18 cellular contexts compared by ENCODE assay signal in the genomic region with DNA sequence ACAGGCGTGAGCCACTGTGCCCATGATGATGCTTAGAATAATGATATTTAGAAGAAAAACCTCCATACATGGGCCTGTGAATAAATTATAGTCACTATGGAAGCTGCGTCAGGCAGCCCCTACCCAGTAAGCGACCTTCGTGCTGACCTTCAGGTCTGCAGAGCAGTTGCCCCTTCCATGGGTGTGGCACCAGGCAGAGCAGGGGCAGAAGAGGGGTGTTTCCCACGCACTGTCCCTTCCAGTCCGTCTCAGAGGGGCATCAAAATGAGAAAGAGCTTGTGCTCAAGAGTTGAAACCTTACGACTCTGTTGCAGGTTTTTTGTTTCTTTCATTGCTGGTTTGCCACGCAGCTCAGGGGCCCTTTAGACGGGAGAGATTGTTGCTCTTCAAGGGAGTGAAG.
"Had no signal": no experiment of that assay in that cellular context is flagged by ENCODE, and none has a peak within 500 bp of the region (broad histone marks: within the 10 kb centered on the region; RNA-seq: fewer than 3 reads in every experiment).

No MANE protein-coding gene starts in this region.

- H3K27me3 ChIP-seq: colonic mucosa, gastroesophageal sphincter had no signal

- H3K27ac Mint-ChIP-seq: progenitor cell of endocrine pancreas; stimulated activated naive CD8-positive, alpha-beta T cell treated with anti-CD3 and anti-CD28 coated beads, Interleukin-15, amount 100 ng/mL, for 72 hours; WTC11 had no signal

- H3K4me3 Mint-ChIP-seq: stimulated activated naive CD8-positive, alpha-beta T cell treated with anti-CD3 and anti-CD28 coated beads, Interleukin-15, amount 100 ng/mL, for 72 hours; WTC11 had no signal

- ATAC-seq: gastroesophageal sphincter; lower lobe of right lung; sciatic nerve; stimulated activated naive CD8-positive, alpha-beta T cell treated with anti-CD3 and anti-CD28 coated beads, Interleukin-15, amount 100 ng/mL, for 72 hours; WTC11 had no signal

- H3K27me3 Mint-ChIP-seq: naive B cell; progenitor cell of endocrine pancreas; stimulated activated naive CD8-positive, alpha-beta T cell treated with anti-CD3 and anti-CD28 coated beads, Interleukin-15, amount 100 ng/mL, for 72 hours had no signal

- DNase-seq: activated CD4-positive, alpha-beta T cell treated with anti-CD3 and anti-CD28 coated beads for 48 hours; activated naive CD4-positive, alpha-beta T cell treated with anti-CD3 and anti-CD28 coated beads, Interleukin-2, amount 50 U/mL, for 16 hours; anterior cingulate cortex; colonic mucosa; effector CD4-positive, alpha-beta T cell; kidney glomerular epithelial cell; lower lobe of right lung; naive B cell; stimulated activated CD4-positive, alpha-beta T cell treated with anti-CD3 and anti-CD28 coated beads, Interleukin-4, amount 100 ng/mL, for 1 hour; stimulated activated CD8-positive, alpha-beta memory T cell treated with anti-CD3 and anti-CD28 coated beads, Interleukin-4, amount 100 ng/mL, for 48 hours; stimulated activated naive CD8-positive, alpha-beta T cell treated with anti-CD3 and anti-CD28 coated beads, Interleukin-15, amount 100 ng/mL, for 72 hours; T-helper 1 cell had no signal

- H3K9me3 ChIP-seq: colonic mucosa, gastroesophageal sphincter, lower lobe of right lung, thoracic aorta had no signal

- H3K27ac ChIP-seq: colonic mucosa, gastroesophageal sphincter, lower lobe of right lung, SK-N-MC, thoracic aorta had no signal

- H3K4me3 ChIP-seq: colonic mucosa, gastroesophageal sphincter, lower lobe of right lung, SK-N-MC, thoracic aorta had no signal

- H3K4me1 Mint-ChIP-seq: stimulated activated naive CD8-positive, alpha-beta T cell treated with anti-CD3 and anti-CD28 coated beads, Interleukin-15, amount 100 ng/mL, for 72 hours; WTC11 had no signal

- H3K9me3 Mint-ChIP-seq: naive B cell; stimulated activated naive CD8-positive, alpha-beta T cell treated with anti-CD3 and anti-CD28 coated beads, Interleukin-15, amount 100 ng/mL, for 72 hours; WTC11 had no signal
